24 cellular contexts compared by ENCODE assay signal in genomic region chr11:36530840-36531239, GRCh38.
"Had no signal": no experiment of that assay in that cellular context is flagged by ENCODE, and none has a peak within 500 bp of the region (broad histone marks: within the 10 kb centered on the region; RNA-seq: fewer than 3 reads in every experiment).

No MANE protein-coding gene starts in this region.

- DNase-seq: Kasumi-1, MV-4-11, NCI-H1048, NCI-H1105, NCI-H1417, NCI-H146, NCI-H1694 treated with DMSO at 0.1 percent for 48 hours, NCI-H1930, NCI-H2081, NCI-H2107, NCI-H2227 treated with DMSO at 0.1 percent for 48 hours, NCI-H524, NCI-H526 treated with DMSO at 0.1 percent for 48 hours, NCI-H748 treated with DMSO at 0.1 percent for 48 hours, PC-3, SHP77, SK-N-SH, SW 1271, T-cell had no signal

- H3K9ac ChIP-seq: KMS-11, SK-N-SH had no signal

- ATAC-seq: Panc1, PC-3, T-cell had no signal

- FAIRE-seq: HTR-8/SVneo had no signal

- H3K4me2 ChIP-seq: KMS-11, SK-N-SH had no signal

- H3K27ac ChIP-seq: HL-60, KMS-11, RWPE1 had no signal

- H3K9me3 ChIP-seq: SK-N-SH had no signal

- H3K9me2 ChIP-seq: SK-N-SH had no signal
